Comparison of ENCODE assay signal across 27 cellular contexts in the genomic region with DNA sequence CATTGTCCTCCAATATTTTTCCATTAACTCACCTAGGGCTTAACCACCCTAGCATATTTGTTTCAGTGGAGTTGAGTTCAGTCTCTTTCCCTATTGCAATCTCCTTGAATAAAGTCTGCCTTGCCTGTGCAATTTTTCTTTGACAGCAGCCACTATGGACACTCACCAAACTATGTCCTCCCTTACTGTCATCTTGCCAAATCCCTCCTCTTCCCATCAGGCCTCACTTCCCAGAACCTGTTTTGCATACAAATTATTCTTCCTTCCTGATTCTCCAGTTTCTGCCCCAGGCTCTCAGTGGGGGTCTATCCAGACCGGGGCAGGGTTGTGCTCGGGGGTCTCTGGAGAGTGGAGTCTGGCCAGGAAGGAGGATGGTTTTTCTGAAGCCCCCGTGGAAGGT. TPM values are rescaled to one million over a fixed set of nuclear protein-coding genes. Genes with fewer than 3 reads are reported as not detected.
"Had no signal": no experiment of that assay in that cellular context is flagged by ENCODE, and none has a peak within 500 bp of the region (broad histone marks: within the 10 kb centered on the region; RNA-seq: fewer than 3 reads in every experiment).

No MANE protein-coding gene starts in this region.

- H3K9me3 Mint-ChIP-seq: dendritic cell treated with granulocyte-macrophage colony-stimulating factor and Interleukin-4, amounts not matched to agents 40 ng/mL and 50 ng/mL, for 4 days; endodermal cell; memory B cell; natural killer cell treated with Interleukin-12 subunit alpha and Interleukin-12 subunit beta and Interleukin-15 and Interleukin-18, amount 100 ng/mL, for 72 hours; stimulated activated naive CD8-positive, alpha-beta T cell treated with anti-CD3 and anti-CD28 coated beads, Interleukin-15, amount 100 ng/mL, for 72 hours had no signal

- H3K36me3 ChIP-seq: gastrocnemius medialis, lower lobe of right lung, prostate gland, right atrium auricular region, thyroid gland, vagina had no signal

- H3K9me3 ChIP-seq: gastrocnemius medialis, lower lobe of right lung, prostate gland, right atrium auricular region, thyroid gland, vagina had no signal

- H3K4me1 ChIP-seq: gastrocnemius medialis, lower lobe of right lung, prostate gland, right atrium auricular region, thyroid gland, vagina had no signal

- H3K4me2 ChIP-seq: smooth muscle cell had no signal

- H3K27ac Mint-ChIP-seq: dendritic cell treated with granulocyte-macrophage colony-stimulating factor and Interleukin-4, amounts not matched to agents 40 ng/mL and 50 ng/mL, for 4 days; endodermal cell; memory B cell; natural killer cell treated with Interleukin-12 subunit alpha and Interleukin-12 subunit beta and Interleukin-15 and Interleukin-18, amount 100 ng/mL, for 72 hours; stimulated activated naive CD8-positive, alpha-beta T cell treated with anti-CD3 and anti-CD28 coated beads, Interleukin-15, amount 100 ng/mL, for 72 hours had no signal

- H3K27ac ChIP-seq: epithelial cell of prostate, gastrocnemius medialis, lower lobe of right lung, prostate gland, right atrium auricular region, thyroid gland, vagina had no signal

- H3K36me3 Mint-ChIP-seq: memory B cell; natural killer cell treated with Interleukin-12 subunit alpha and Interleukin-12 subunit beta and Interleukin-15 and Interleukin-18, amount 100 ng/mL, for 72 hours had no signal

- H3K4me1 Mint-ChIP-seq: endodermal cell had no signal

- H3K27me3 ChIP-seq: right atrium auricular region, thyroid gland, vagina had no signal

- ATAC-seq: esophagus mucosa; gastrocnemius medialis; left ventricle myocardium superior; lower lobe of right lung; natural killer cell treated with Interleukin-12 subunit alpha and Interleukin-12 subunit beta and Interleukin-15 and Interleukin-18, amount 100 ng/mL, for 72 hours; sciatic nerve; stimulated activated naive CD8-positive, alpha-beta T cell treated with anti-CD3 and anti-CD28 coated beads, Interleukin-15, amount 100 ng/mL, for 72 hours had no signal

- DNase-seq: effector CD8-positive, alpha-beta T cell; endodermal cell; foreskin fibroblast; gastrocnemius medialis; left ventricle myocardium superior; lower lobe of right lung; stimulated activated CD4-positive, alpha-beta T cell treated with anti-CD3 and anti-CD28 coated beads, Interleukin-12 subunit alpha, Interleukin-12 subunit beta, amount 100 ng/mL, for 4 hours; stimulated activated CD4-positive, alpha-beta T cell treated with anti-CD3 and anti-CD28 coated beads, Interleukin-1b, Interleukin-23, amount 100 ng/mL, for 48 hours; stimulated activated CD4-positive, alpha-beta T cell treated with anti-CD3 and anti-CD28 coated beads, Interleukin-4, amount 100 ng/mL, for 1 hour; stimulated activated CD8-positive, alpha-beta memory T cell treated with anti-CD3 and anti-CD28 coated beads, Interleukin-4, amount 100 ng/mL, for 48 hours; stimulated activated naive CD4-positive, alpha-beta T cell; stimulated activated naive CD8-positive, alpha-beta T cell treated with anti-CD3 and anti-CD28 coated beads, Interleukin-15, amount 100 ng/mL, for 72 hours; thyroid gland; trophoblast cell had no signal

- H3K4me3 Mint-ChIP-seq: dendritic cell treated with granulocyte-macrophage colony-stimulating factor and Interleukin-4, amounts not matched to agents 40 ng/mL and 50 ng/mL, for 4 days; endodermal cell; memory B cell; natural killer cell treated with Interleukin-12 subunit alpha and Interleukin-12 subunit beta and Interleukin-15 and Interleukin-18, amount 100 ng/mL, for 72 hours; neural crest cell; stimulated activated naive CD8-positive, alpha-beta T cell treated with anti-CD3 and anti-CD28 coated beads, Interleukin-15, amount 100 ng/mL, for 72 hours had no signal

- H3K4me3 ChIP-seq: gastrocnemius medialis, lower lobe of right lung, prostate gland, right atrium auricular region, smooth muscle cell, thyroid gland, vagina had no signal

RNA-seq across cellular contexts. Expression of a gene that starts 2.2 kb away (rescaled TPM):
- total RNA-seq: mononuclear cell, neural crest cell, osteocyte had no signal

RNA-seq across cellular contexts. Expression of a gene that starts 23.7 kb away (rescaled TPM):
- total RNA-seq: endodermal cell had no signal
